Comparison of ENCODE assay signal across 8 cellular contexts in genomic region chr7:25098096-25099046, GRCh38. TPM values are rescaled to one million over a fixed set of nuclear protein-coding genes. Genes with fewer than 3 reads are reported as not detected.
DNase-seq lines count a peak whose midpoint lies in the region; TF ChIP-seq lines count a peak whose summit lies in the region.

No MANE protein-coding gene starts in this region.

- DNase-seq in EL (peak; percentile 72), HAP-1 (ENCODE audit: low spot score in 2 of 2) (peak; percentile 60 to 68), NCI-H146 (lab: John Stamatoyannopoulos, UW) (peak; percentile 60), T-helper 22 cell (ENCODE audit: low read depth) (peak; percentile 23), astrocyte of the spinal cord (ENCODE audit: low read depth, low spot score) (peak; percentile 71), iPS DF 19.7 (ENCODE audit: low read depth, low spot score) (peak; percentile 30), smooth muscle cell (lab: John Stamatoyannopoulos, UW; ENCODE audit: unreplicated experiment) (peak; percentile 1), cerebellar nuclear complex (lab: John Stamatoyannopoulos, UW) (no peak)

- in situ Hi-C loops in HAP-1 (cut with MboI; ENCODE audit: low sequenced_read_pairs) (loop anchor here (25.0 kb wide), 1 partner anchor 811 kb away; the partner anchor contains the start of gene NPY), astrocyte of the spinal cord (cut with HindIII; ENCODE audit: low sequenced_read_pairs) (no loop called here)

- H3K4me2 ChIP-seq in smooth muscle cell: peak overlapping the region; percentile 60

- TF ChIP-seq CTCF in astrocyte of the spinal cord (IDR thresholded peaks at IDR 0.05; ENCODE audit: low read depth, low read length) (peak; percentile 94), smooth muscle cell (IDR thresholded peaks at IDR 0.05; ENCODE audit: borderline replicate concordance, insufficient read depth, poor library complexity, severe bottlenecking) (peak; percentile 85)

- 27% methylated on average over 11 of the region's 11 CpGs for WGBS in smooth muscle cell (ENCODE audit: low lambda C conversion rate)

- no peaks in the 10 kb centered on the region for H4K20me1 ChIP-seq in smooth muscle cell (ENCODE audit: low read depth)

- H3K4me3 ChIP-seq in HAP-1: no peak overlapping the region
- H3K4me3 ChIP-seq in astrocyte of the spinal cord (ENCODE audit: low read depth, low read length): no peak overlapping the region
- no peak overlapping the region for H3K4me3 ChIP-seq in smooth muscle cell

- H3K27ac ChIP-seq in smooth muscle cell (ENCODE audit: low read depth): no peak overlapping the region

- no peak overlapping the region for H2AFZ ChIP-seq in smooth muscle cell (ENCODE audit: low read depth)

- H3K9me3 ChIP-seq in HAP-1 (no peaks in the 10 kb centered on the region), smooth muscle cell (replicated peaks; ENCODE audit: low read depth) (no peaks in the 10 kb centered on the region)

- H3F3A ChIP-seq in smooth muscle cell (ENCODE audit: low read depth): no peaks in the 10 kb centered on the region

- no peaks in the 10 kb centered on the region for H3K4me1 ChIP-seq in HAP-1
- H3K4me1 ChIP-seq in smooth muscle cell (ENCODE audit: low read depth): no peaks in the 10 kb centered on the region

- no peaks in the 10 kb centered on the region for H3K79me2 ChIP-seq in smooth muscle cell (ENCODE audit: low read depth)

- H3K27me3 ChIP-seq in HAP-1 (ENCODE audit: low read depth) (no peaks in the 10 kb centered on the region), smooth muscle cell (ENCODE audit: low read depth) (no peaks in the 10 kb centered on the region)

- no peak overlapping the region for H3K9ac ChIP-seq in smooth muscle cell (ENCODE audit: low read depth)

- H3K36me3 ChIP-seq in HAP-1 (replicated peaks): no peaks in the 10 kb centered on the region
- no peaks in the 10 kb centered on the region for H3K36me3 ChIP-seq in smooth muscle cell (ENCODE audit: low read depth)

RNA-seq across cellular contexts. Expression of gene CYCS, which starts 26.7 kb away (rescaled TPM):
- 80.8 and 100 TPM in 2 replicates for total RNA-seq in smooth muscle cell
- 145 and 154 TPM in 2 replicates for polyA plus RNA-seq in smooth muscle cell

Comparison
In these comparisons a context has a peak if more than half of its experiments do, and no peak if none do; other contexts are left out.
1. DNase-seq: peak in EL (single experiment), HAP-1 (2 of 2), NCI-H146 (single experiment), T-helper 22 cell (single experiment), astrocyte of the spinal cord (single experiment), iPS DF 19.7 (single experiment) and smooth muscle cell (single experiment); none in cerebellar nuclear complex (0 of 2).